In the genomic region with DNA sequence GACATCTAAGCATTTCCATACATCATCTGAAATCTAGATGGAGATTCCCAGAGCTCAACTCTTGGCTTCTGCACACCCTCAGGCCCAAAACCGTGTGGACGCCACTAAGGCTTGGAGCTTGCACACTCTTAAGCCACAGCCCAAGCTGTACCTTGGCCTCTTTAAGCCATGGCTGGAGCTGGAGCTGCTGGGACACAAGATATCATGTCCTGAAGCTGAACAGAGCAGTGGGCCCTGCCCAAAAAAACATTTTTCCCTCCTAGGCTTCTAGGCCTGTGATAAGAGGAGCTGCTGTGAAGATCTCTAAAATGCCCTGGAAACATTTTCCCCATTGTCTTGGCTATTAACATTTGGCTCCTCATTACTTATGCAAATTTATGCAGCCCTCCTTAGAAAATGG, we compare ENCODE assay signal across 33 cellular contexts.
DNase-seq lines count a peak whose midpoint lies in the region; ATAC-seq, FAIRE-seq and TF ChIP-seq lines count a peak whose summit lies in the region.
"Had no signal": no experiment of that assay in that cellular context is flagged by ENCODE, and none has a peak within 500 bp of the region (broad histone marks: within the 10 kb centered on the region; RNA-seq: fewer than 3 reads in every experiment).

No MANE protein-coding gene starts in this region.

- no peak for FAIRE-seq in K562 (lab: Jason Lieb, UNC)
- FAIRE-seq: A204.1, A549, D721Med had no signal

- WGBS in K562 (ENCODE audit: insufficient coverage, low coverage, missing lambda C conversion rate) = 63% methylated on average over 2 of the region's 2 CpGs

- no peak for TF ChIP-seq CTCF in HEK293 (tag by site-specific recombination; IDR thresholded peaks at IDR 0.05)
- no peak for TF ChIP-seq CTCF in K562 (IDR thresholded peaks at IDR 0.05 in 2 of 3, conservative IDR thresholded peaks at IDR 0.05 in 1 of 3; ENCODE audit: insufficient read depth in 2 of 3, low read depth in 1 of 3, low read length in 3 of 3)
- TF ChIP-seq CTCF in tibial artery (IDR thresholded peaks at IDR 0.05) = no peak

- TF ChIP-seq EP300 in K562 (IDR thresholded peaks at IDR 0.05; ENCODE audit: low read length) = no peak

- no peaks in the 10 kb centered on the region for H3K9me1 ChIP-seq in K562 (ENCODE audit: control insufficient read depth, insufficient read depth, low read length)

- H3K4me3 ChIP-seq in HEK293 (ENCODE audit: low read depth, low read length) (no peak overlapping the region), K562 (no peak overlapping the region), tibial artery (no peak overlapping the region)
- H3K4me3 ChIP-seq: A549; BLaER1; BLaER1 treated with 17β-estradiol and CSF1 and Interleukin-3, amounts not matched to agents 10 nM and 100 nM had no signal

- TF ChIP-seq RAD21 in K562 (CRISPR knock-in tag; conservative IDR thresholded peaks at IDR 0.05 in 1 of 2, IDR thresholded peaks at IDR 0.05 in 1 of 2) = no peak

- POLR2A ChIA-PET in HEK293 (lab: Yijun Ruan, JAX) = no interaction called here
- POLR2A ChIA-PET in K562 (lab: Yijun Ruan, JAX) = interaction anchor here (1.1 kb wide), 1 partner anchor 10 kb away, joined by 3 read pairs; no protein-coding TSS in a partner anchor

- no peaks in the 10 kb centered on the region for H3K36me3 ChIP-seq in HEK293 (ENCODE audit: control insufficient read depth in 2 of 2, insufficient read depth in 1 of 2, low read length in 2 of 2)
- H3K36me3 ChIP-seq in K562 (ENCODE audit: control insufficient read depth, insufficient read depth, low read length) = no peaks in the 10 kb centered on the region
- no peaks in the 10 kb centered on the region for H3K36me3 ChIP-seq in tibial artery
- H3K36me3 ChIP-seq: BE2C; BLaER1; BLaER1 treated with 17β-estradiol and CSF1 and Interleukin-3, amounts not matched to agents 10 nM and 100 nM had no signal

- H3K4me2 ChIP-seq in K562 (ENCODE audit: insufficient read depth, low read length) = no peak overlapping the region
- H3K4me2 ChIP-seq: A549; BLaER1; BLaER1 treated with 17β-estradiol and CSF1 and Interleukin-3, amounts not matched to agents 10 nM and 100 nM had no signal

- no peak for DNase-seq in K562 (ENCODE audit: extremely low read depth in 1 of 4, low spot score in 3 of 4)
- DNase-seq in tibial artery = no peak
- no peak for DNase-seq in activated CD4-positive, alpha-beta T cell treated with anti-CD3 and anti-CD28 coated beads for 4 hours
- DNase-seq in SHP77 treated with DMSO at 0.1 percent for 48 hours (lab: John Stamatoyannopoulos, UW) = no peak
- DNase-seq: 8988T; ACHN; AML-193; BE2C; C1 segment of cervical spinal cord; Caco-2; Calu3; CD4-positive, alpha-beta memory T cell; CD4-positive, alpha-beta T cell; CD4-positive, CD25-positive, alpha-beta regulatory T cell; CD8-positive, alpha-beta memory T cell; CD8-positive, alpha-beta T cell; COR-L47; DMS 273 treated with DMSO at 0.1 percent for 48 hours; DMS153; DMS53; DMS79; DMS79 treated with DMSO at 0.1 percent for 48 hours; DND-41; EL had no signal

- no peaks in the 10 kb centered on the region for H3K4me1 ChIP-seq in HEK293 (ENCODE audit: control insufficient read depth, insufficient read depth, low read length)
- no peaks in the 10 kb centered on the region for H3K4me1 ChIP-seq in K562 (replicated peaks in 1 of 2; ENCODE audit: control insufficient read depth in 2 of 2, insufficient read depth in 2 of 2, low read length in 2 of 2)
- H3K4me1 ChIP-seq in tibial artery = peaks cover 0 to 60% (median 7%) of the 10 kb centered on the region in 4 donors
- H3K4me1 ChIP-seq: A549, BE2C, Caco-2 had no signal

- H3K27me3 ChIP-seq in K562 (ENCODE audit: control insufficient read depth in 2 of 2, insufficient read depth in 2 of 2, low read length in 2 of 2) (no peaks in the 10 kb centered on the region), tibial artery (no peaks in the 10 kb centered on the region)
- H3K27me3 ChIP-seq: BE2C; BLaER1; BLaER1 treated with 17β-estradiol and CSF1 and Interleukin-3, amounts not matched to agents 10 nM and 100 nM had no signal

- intact Hi-C loops in K562 (cut with micrococcal nuclease) (loop anchor here (10.0 kb wide), 1 partner anchor 165 kb away; no protein-coding TSS in a partner anchor), tibial artery (cut with DNase I; ENCODE audit: low total_unique reads) (loop anchor here (10.0 kb wide), 2 partner anchors 185 to 365 kb away; a partner anchor contains a TSS)

- no peak for TF ChIP-seq POLR2A in K562 (conservative IDR thresholded peaks at IDR 0.05)

- H3K9ac ChIP-seq in K562 (ENCODE audit: insufficient read depth in 1 of 2, low read depth in 2 of 2, low read length in 2 of 2) = no peak overlapping the region
- H3K9ac ChIP-seq: BLaER1; BLaER1 treated with 17β-estradiol and CSF1 and Interleukin-3, amounts not matched to agents 10 nM and 100 nM had no signal

- H2AFZ ChIP-seq in K562 (ENCODE audit: low read depth, low read length) = no peak overlapping the region

- no peaks in the 10 kb centered on the region for H3K9me3 ChIP-seq in HEK293 (ENCODE audit: control insufficient read depth, insufficient read depth, low read depth, low read length)
- peaks cover 3% of the 10 kb centered on the region; the same call in 1 of the 2 replicates for H3K9me3 ChIP-seq in K562 (replicated peaks; ENCODE audit: control insufficient read depth, insufficient read depth, low read depth, low read length)
- no peaks in the 10 kb centered on the region for H3K9me3 ChIP-seq in tibial artery
- H3K9me3 ChIP-seq: A549, BE2C had no signal

- no peaks in the 10 kb centered on the region for H3K79me2 ChIP-seq in K562 (ENCODE audit: control insufficient read depth, insufficient read depth, low read length)

- H3K27ac ChIP-seq in HEK293 (ENCODE audit: extremely low read depth, low read depth, low read length) = no peak overlapping the region
- H3K27ac ChIP-seq in K562 (ENCODE audit: extremely low read depth, low read depth, low read length) = no peak overlapping the region
- peak overlapping the region; percentile 23 to 46 for H3K27ac ChIP-seq in tibial artery
- H3K27ac ChIP-seq: 22Rv1; A549; BLaER1; BLaER1 treated with 17β-estradiol and CSF1 and Interleukin-3, amounts not matched to agents 10 nM and 100 nM; C4-2B had no signal

- CTCF ChIA-PET in HEK293 (lab: Yijun Ruan, JAX) = no interaction called here
- CTCF ChIA-PET in K562 (lab: Yijun Ruan, JAX; ENCODE audit: low intra/inter-chr PET ratio) = no interaction called here

- in situ Hi-C loops in K562 (cut with MboI) = no loop called here

- BruUV-seq in K562 (replicated peaks; lab: Mats Ljungman, UMichigan) = no TSS peak

- no peaks in the 10 kb centered on the region for H4K20me1 ChIP-seq in K562 (replicated peaks; ENCODE audit: control insufficient read depth, insufficient read depth, low read length)
- H4K20me1 ChIP-seq: BLaER1; BLaER1 treated with 17β-estradiol and CSF1 and Interleukin-3, amounts not matched to agents 10 nM and 100 nM had no signal

- no peak for ATAC-seq in K562
- ATAC-seq in HG02571 (IDR thresholded peaks at IDR 0.05; ENCODE audit: unreplicated experiment) = no peak
- ATAC-seq: A549; CD8-positive, alpha-beta T cell had no signal

TF ChIP-seq in HEK293, 187 proteins besides CTCF, POLR2A, EP300 and RAD21:
- TF ChIP-seq ZNF585B (tag by site-specific recombination; IDR thresholded peaks at IDR 0.05) = peak; percentile 53
- no peak for TF ChIP-seq ZNF830 (tag by site-specific recombination; IDR thresholded peaks at IDR 0.05; ENCODE audit: low read depth)

TF ChIP-seq in K562, 482 proteins besides CTCF, POLR2A, EP300 and RAD21:
- TF ChIP-seq STAG1 (CRISPR knock-in tag; IDR thresholded peaks at IDR 0.05; ENCODE audit: borderline replicate concordance) (no peak), TRIM24 (IDR thresholded peaks at IDR 0.05) (0 out of 4 replicates have a peak, but pooled peaks of 1 of the 2 experiments have one; percentile 10), GTF2A2 (tag; IDR thresholded peaks at IDR 0.05) (no peak), TRIM28 (IDR thresholded peaks at IDR 0.05) (0 out of 2 replicates have a peak, but pooled peaks have one; percentile 63), ZNF316 (IDR thresholded peaks at IDR 0.05) (no peak)

Comparison
In these comparisons a context has a peak if more than half of its experiments do, and no peak if none do; other contexts are left out.
1. H3K27ac ChIP-seq: peak in tibial artery (2 of 2); none in HEK293 (single experiment) and K562 (single experiment).